Comparison of ENCODE assay signal across 1 cellular context in genomic region chr17:69326302-69327059, GRCh38.
TF ChIP-seq lines count a peak whose summit lies in the region.

No MANE protein-coding gene starts in this region.

TF ChIP-seq in IMR-90, 13 proteins besides CTCF, POLR2A, EP300 and RAD21 (continued from another document):
- TF ChIP-seq NFE2L2 (IDR thresholded peaks at IDR 0.05; ENCODE audit: low read depth, low read length), result no peak
